In genomic region chr7:7102906-7103305, GRCh38 we compare ENCODE assay signal across 1 cellular context.
TF ChIP-seq lines count a peak whose summit lies in the region.

No MANE protein-coding gene starts in this region.

TF ChIP-seq in HepG2, 621 proteins besides CTCF, POLR2A, EP300 and RAD21 (continued from another document):
- TF ChIP-seq ZNF383 (CRISPR knock-in tag; IDR thresholded peaks at IDR 0.05; ENCODE audit: borderline replicate concordance) (no peak), HNF4A (CRISPR knock-in tag; IDR thresholded peaks at IDR 0.05) (no peak), SNAPC2 (CRISPR knock-in tag; IDR thresholded peaks at IDR 0.05) (no peak), KDM5A (IDR thresholded peaks at IDR 0.05; ENCODE audit: borderline replicate concordance, low read length) (no peak), ZFP41 (CRISPR knock-in tag; IDR thresholded peaks at IDR 0.05; ENCODE audit: borderline replicate concordance) (no peak), CCAR2 (optimal IDR thresholded peaks at IDR 0.05; ENCODE audit: low read depth, low read length) (no peak), HCFC1 (IDR thresholded peaks at IDR 0.05; ENCODE audit: low read depth, low read length) (no peak), ZBTB25 (CRISPR knock-in tag; IDR thresholded peaks at IDR 0.05) (no peak), ZNF276 (CRISPR knock-in tag; IDR thresholded peaks at IDR 0.05; ENCODE audit: low read depth) (no peak), ARID3A (IDR thresholded peaks at IDR 0.05; ENCODE audit: low read depth, low read length) (no peak), SRSF1 (optimal IDR thresholded peaks at IDR 0.05; ENCODE audit: low read depth, low read length) (no peak), KMT2B (CRISPR knock-in tag; IDR thresholded peaks at IDR 0.05) (no peak), ZNF136 (CRISPR knock-in tag; IDR thresholded peaks at IDR 0.05; ENCODE audit: low read depth) (no peak)
